In the genomic region with DNA sequence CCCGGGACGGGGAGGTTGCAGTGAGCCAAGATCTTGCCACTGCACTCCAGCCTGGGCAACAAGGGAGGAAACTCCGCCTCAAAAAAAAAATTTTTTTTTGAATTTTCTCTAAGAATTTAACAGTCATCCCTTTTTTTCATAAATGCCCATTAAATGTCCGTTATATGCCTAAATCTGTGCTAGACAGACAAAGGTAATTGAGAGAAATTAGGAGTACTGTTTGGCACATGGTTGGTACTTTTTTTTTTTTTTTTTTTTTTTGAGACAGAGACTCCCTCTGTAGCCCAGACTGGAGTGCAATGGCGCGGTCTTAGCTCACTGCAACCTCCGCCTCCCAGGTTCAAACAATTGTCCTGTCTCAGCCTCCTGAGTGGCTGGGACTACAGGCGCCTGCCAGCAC, we compare ENCODE assay signal across 11 cellular contexts. TPM values are rescaled to one million over a fixed set of nuclear protein-coding genes. Genes with fewer than 3 reads are reported as not detected.
A peak's percentile ranks its signal among the peaks of the same experiment; 100 is the strongest.
DNase-seq lines count a peak whose midpoint lies in the region; ATAC-seq and TF ChIP-seq lines count a peak whose summit lies in the region.
"Had no signal": no experiment of that assay in that cellular context is flagged by ENCODE, and none has a peak within 500 bp of the region (broad histone marks: within the 10 kb centered on the region; RNA-seq: fewer than 3 reads in every experiment).

No MANE protein-coding gene starts in this region.

- H3K36me3 ChIP-seq in heart left ventricle: no peaks in the 10 kb centered on the region
- H3K36me3 ChIP-seq in right atrium auricular region: no peaks in the 10 kb centered on the region
- 0 out of 2 replicates have a peak, but pooled peaks cover 6% of the 10 kb centered on the region for H3K36me3 ChIP-seq in SU-DHL-6 (ENCODE audit: low read length)
- no peaks in the 10 kb centered on the region for H3K36me3 ChIP-seq in left lung

- H3K27me3 ChIP-seq in heart left ventricle (no peaks in the 10 kb centered on the region), right atrium auricular region (no peaks in the 10 kb centered on the region), SU-DHL-6 (ENCODE audit: low read length) (no peaks in the 10 kb centered on the region), foreskin keratinocyte (no peaks in the 10 kb centered on the region), left lung (no peaks in the 10 kb centered on the region)

- H3K9me3 ChIP-seq in heart left ventricle (no peaks in the 10 kb centered on the region), right atrium auricular region (no peaks in the 10 kb centered on the region), SU-DHL-6 (ENCODE audit: insufficient read depth, low read length) (no peaks in the 10 kb centered on the region), left lung (no peaks in the 10 kb centered on the region)

- no peak for TF ChIP-seq POLR2A in heart left ventricle (IDR thresholded peaks at IDR 0.05)

- H3K4me3 ChIP-seq in heart left ventricle (peak overlapping the region in 8 of 12 donors; percentile 66 to 100 (median 90)), right atrium auricular region (no peak overlapping the region), SU-DHL-6 (ENCODE audit: insufficient read depth, low read length, poor library complexity, severe bottlenecking) (peak overlapping the region; percentile 96), fibroblast of mammary gland (ENCODE audit: control insufficient read depth, low read depth, low read length) (peak overlapping the region; percentile 7), left lung (peak overlapping the region in 1 of 2 donors; percentile 77)

- no peaks in the 10 kb centered on the region for H3K27me3 Mint-ChIP-seq in stimulated activated naive CD8-positive, alpha-beta T cell treated with anti-CD3 and anti-CD28 coated beads, Interleukin-15, amount 100 ng/mL, for 72 hours

- ATAC-seq in heart left ventricle: no peak
- ATAC-seq in stimulated activated naive CD8-positive, alpha-beta T cell treated with anti-CD3 and anti-CD28 coated beads, Interleukin-15, amount 100 ng/mL, for 72 hours: no peak
- no peak for ATAC-seq in foreskin keratinocyte
- ATAC-seq in left lung: no peak

- intact Hi-C loops in heart left ventricle (cut with DNase I) (no loop called here), left lung (cut with DNase I) (no loop called here)

- H3K4me1 ChIP-seq in heart left ventricle (peaks cover 0 to 64% (median 38%) of the 10 kb centered on the region in 12 donors), right atrium auricular region (peaks cover 0 to 36% of the 10 kb centered on the region in 2 donors), foreskin keratinocyte (no peaks in the 10 kb centered on the region), left lung (peaks cover 5 to 77% of the 10 kb centered on the region in 2 donors)

- no peak for DNase-seq in heart left ventricle
- no peak for DNase-seq in right atrium auricular region (ENCODE audit: low spot score)
- DNase-seq in fibroblast of mammary gland (ENCODE audit: low read depth): no peak
- no peak for DNase-seq in stimulated activated naive CD8-positive, alpha-beta T cell treated with anti-CD3 and anti-CD28 coated beads, Interleukin-15, amount 100 ng/mL, for 72 hours
- no peak for DNase-seq in foreskin keratinocyte
- DNase-seq in left lung: no peak
- no peak for DNase-seq in DMS79 treated with DMSO at 0.1 percent for 48 hours (lab: John Stamatoyannopoulos, UW)
- DNase-seq: hypothalamus, MM.1S, NCI-H774 had no signal

- no peak for TF ChIP-seq CTCF in heart left ventricle (IDR thresholded peaks at IDR 0.05)
- no peak for TF ChIP-seq CTCF in right atrium auricular region (IDR thresholded peaks at IDR 0.05)
- no peak for TF ChIP-seq CTCF in SU-DHL-6 (IDR thresholded peaks at IDR 0.05; ENCODE audit: insufficient read depth, low read length, poor library complexity, severe bottlenecking)
- TF ChIP-seq CTCF in fibroblast of mammary gland (conservative IDR thresholded peaks at IDR 0.05; ENCODE audit: control insufficient read depth, insufficient read depth, low read depth, low read length): no peak
- no peak for TF ChIP-seq CTCF in foreskin keratinocyte (conservative IDR thresholded peaks at IDR 0.05)
- TF ChIP-seq CTCF in left lung (IDR thresholded peaks at IDR 0.05): no peak

- H3K27ac ChIP-seq in heart left ventricle (peak overlapping the region in 1 of 12 donors; percentile 93), right atrium auricular region (peak overlapping the region in 1 of 2 donors; percentile 94), SU-DHL-6 (ENCODE audit: low read depth, low read length) (no peak overlapping the region), foreskin keratinocyte (no peak overlapping the region), left lung (peak overlapping the region in 1 of 2 donors; percentile 97)

- H3K9ac ChIP-seq in SU-DHL-6 (ENCODE audit: low read length): peak overlapping the region; percentile 95

- 77 to 96% (median 80%) methylated on average over 8 of the region's 8 CpGs for WGBS in heart left ventricle, 4 donors

- peaks cover 25% of the 10 kb centered on the region for H4K20me1 ChIP-seq in SU-DHL-6 (ENCODE audit: low read depth, low read length)

- peak overlapping the region; percentile 89 to 98 for H3K4me3 Mint-ChIP-seq in stimulated activated naive CD8-positive, alpha-beta T cell treated with anti-CD3 and anti-CD28 coated beads, Interleukin-15, amount 100 ng/mL, for 72 hours

- no peaks in the 10 kb centered on the region for H3K9me3 Mint-ChIP-seq in stimulated activated naive CD8-positive, alpha-beta T cell treated with anti-CD3 and anti-CD28 coated beads, Interleukin-15, amount 100 ng/mL, for 72 hours

- peak overlapping the region; percentile 99 for H3K4me2 ChIP-seq in SU-DHL-6 (ENCODE audit: low read depth, low read length, poor library complexity, severe bottlenecking)

- H2AFZ ChIP-seq in SU-DHL-6 (ENCODE audit: low read depth, low read length, severe bottlenecking): no peak overlapping the region

- H3K27ac Mint-ChIP-seq in stimulated activated naive CD8-positive, alpha-beta T cell treated with anti-CD3 and anti-CD28 coated beads, Interleukin-15, amount 100 ng/mL, for 72 hours: no peak overlapping the region

- no peaks in the 10 kb centered on the region for H3K9me2 ChIP-seq in SU-DHL-6 (replicated peaks; ENCODE audit: insufficient read depth, low read length)

- peaks cover 12% of the 10 kb centered on the region for H3F3A ChIP-seq in SU-DHL-6 (ENCODE audit: insufficient read depth)

- peaks cover 67% of the 10 kb centered on the region for H3K79me2 ChIP-seq in SU-DHL-6 (ENCODE audit: insufficient read depth, low read length)

- peaks cover 44% of the 10 kb centered on the region for H3K4me1 Mint-ChIP-seq in stimulated activated naive CD8-positive, alpha-beta T cell treated with anti-CD3 and anti-CD28 coated beads, Interleukin-15, amount 100 ng/mL, for 72 hours

RNA-seq across cellular contexts. Expression of gene PCMT1, which starts 1.7 kb away (rescaled TPM):
- total RNA-seq in heart left ventricle: 100 to 1,000 TPM; 128 to 186 (median 164) TPM
- polyA plus RNA-seq in heart left ventricle: 100 to 1,000 TPM in 1 of 2 donors, 10 to 100 TPM in 1; 72.2 to 243 TPM
- 100 to 1,000 TPM in 1 of 2 donors, 10 to 100 TPM in 1; 99.8 to 106 TPM for total RNA-seq in right atrium auricular region
- total RNA-seq in foreskin keratinocyte: 113 and 118 TPM in 2 replicates
- polyA plus RNA-seq in foreskin keratinocyte: 116 and 125 TPM in 2 replicates
- total RNA-seq in left lung: 10 to 100 TPM; 61.8 to 83.2 TPM

RNA-seq across cellular contexts. Expression of gene NUP43, which starts 4.9 kb away (rescaled TPM):
- 10 to 100 TPM; 14.5 to 32.9 (median 27.2) TPM for total RNA-seq in heart left ventricle
- polyA plus RNA-seq in heart left ventricle: 10 to 100 TPM; 12.2 to 17.4 TPM
- total RNA-seq in right atrium auricular region: 10 to 100 TPM; 10.8 to 13.3 TPM
- 36.3 and 37.6 TPM in 2 replicates for total RNA-seq in foreskin keratinocyte
- 10.1 and 11.5 TPM in 2 replicates for polyA plus RNA-seq in foreskin keratinocyte
- total RNA-seq in left lung: 10 to 100 TPM; 28.7 to 33.8 TPM

RNA-seq across cellular contexts. Expression of gene LATS1, which starts 33.3 kb away (rescaled TPM):
- total RNA-seq in heart left ventricle (10 to 100 TPM in 7 of 9 donors, 1 to 10 TPM in 2; 9.4 to 18.5 (median 10.9) TPM), right atrium auricular region (10 to 100 TPM; 10.5 to 13.7 TPM), foreskin keratinocyte (19.2 and 19.4 TPM in 2 replicates), left lung (10 to 100 TPM; 25.6 to 29.2 TPM)
- polyA plus RNA-seq in heart left ventricle (1 to 10 TPM; 5.3 TPM), foreskin keratinocyte (2.4 and 2.6 TPM in 2 replicates)

Comparison
In these comparisons a context has a peak if more than half of its experiments do, and no peak if none do; other contexts are left out.
1. H3K4me3 ChIP-seq: peak in heart left ventricle (8 of 12), SU-DHL-6 (single experiment) and fibroblast of mammary gland (single experiment); none in right atrium auricular region (0 of 2).